ENCODE assay signal across 9 cellular contexts in the genomic region with DNA sequence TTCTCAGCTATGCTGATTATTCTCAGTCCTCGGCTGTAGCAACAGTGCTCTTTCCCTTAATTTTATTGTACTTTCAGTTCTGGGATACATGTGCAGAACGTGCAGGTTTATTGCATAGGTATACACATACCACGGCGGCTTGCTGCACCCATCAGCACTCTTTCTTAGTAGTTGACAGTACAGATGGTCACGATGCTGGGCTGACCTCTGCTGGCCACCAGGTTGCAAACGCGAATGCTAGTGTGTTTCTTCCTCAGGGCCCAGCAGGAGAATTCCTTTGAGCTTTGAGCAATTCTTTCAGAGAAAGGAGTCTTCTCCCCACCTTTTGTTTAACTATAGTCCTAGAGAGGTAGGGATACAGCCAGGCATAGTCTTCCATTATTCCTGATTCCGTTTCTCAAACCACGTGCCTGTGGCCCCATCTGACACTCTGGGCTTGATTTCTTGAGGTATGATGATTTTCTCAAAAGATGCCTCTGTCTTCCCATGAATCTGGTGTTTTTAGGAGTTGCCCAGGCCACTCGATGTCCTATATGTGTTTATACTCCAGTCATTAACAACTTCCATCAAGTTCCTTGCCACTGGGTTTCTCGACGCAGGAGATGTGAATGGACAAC. TPM values are rescaled to one million over a fixed set of nuclear protein-coding genes. Genes with fewer than 3 reads are reported as not detected.
A peak's percentile ranks its signal among the peaks of the same experiment; 100 is the strongest.
DNase-seq lines count a peak whose midpoint lies in the region; ATAC-seq and TF ChIP-seq lines count a peak whose summit lies in the region.
"Had no signal": no experiment of that assay in that cellular context is flagged by ENCODE, and none has a peak within 500 bp of the region (broad histone marks: within the 10 kb centered on the region; RNA-seq: fewer than 3 reads in every experiment).

No MANE protein-coding gene starts in this region.

- peak; percentile 80 for TF ChIP-seq CTCF in type B pancreatic cell (conservative IDR thresholded peaks at IDR 0.05)

- H3K4me3 Mint-ChIP-seq in type B pancreatic cell = no peak overlapping the region
- H3K4me3 Mint-ChIP-seq: activated naive CD8-positive, alpha-beta T cell had no signal

- peaks cover 4% of the 10 kb centered on the region for H3K4me1 Mint-ChIP-seq in type B pancreatic cell (ENCODE audit: unreplicated experiment)

- H3K27ac Mint-ChIP-seq in type B pancreatic cell = no peak overlapping the region
- H3K27ac Mint-ChIP-seq: activated naive CD8-positive, alpha-beta T cell had no signal

- DNase-seq in C1 segment of cervical spinal cord (lab: John Stamatoyannopoulos, UW) = peak in 11 of 14 donors; percentile 5 to 58 (median 22)
- DNase-seq in HT1080 (ENCODE audit: low read depth) = peak; percentile 34
- peak; percentile 26 for DNase-seq in SKM-1 treated with dmso at 0.1 percent for 144 hours (lab: John Stamatoyannopoulos, UW; ENCODE audit: unreplicated experiment)
- peak; percentile 46 for DNase-seq in iPS DF 4.7 (ENCODE audit: extremely low read depth, low spot score)
- DNase-seq in type B pancreatic cell (ENCODE audit: extremely low spot score, unreplicated experiment) = no peak
- DNase-seq in NCI-H510A treated with DMSO at 0.1 percent for 48 hours (lab: John Stamatoyannopoulos, UW) = no peak

- no peaks in the 10 kb centered on the region for H3K36me3 Mint-ChIP-seq in type B pancreatic cell
- H3K36me3 Mint-ChIP-seq: activated naive CD8-positive, alpha-beta T cell had no signal

- ATAC-seq in GM19023 (IDR thresholded peaks at IDR 0.05; ENCODE audit: unreplicated experiment) = no peak
- ATAC-seq in HG02884 (IDR thresholded peaks at IDR 0.05; ENCODE audit: unreplicated experiment) = no peak

- no peaks in the 10 kb centered on the region for H3K9me3 Mint-ChIP-seq in type B pancreatic cell

- peaks cover 17% of the 10 kb centered on the region for H3K27me3 Mint-ChIP-seq in type B pancreatic cell
- H3K27me3 Mint-ChIP-seq: activated naive CD8-positive, alpha-beta T cell had no signal

RNA-seq across cellular contexts. Expression of a gene that starts 48.9 kb away (rescaled TPM):
- total RNA-seq in HT1080 (2014; rRNA removed; shearing (Covaris generic)) = not detected in 2 replicates
- not detected in 2 replicates for polyA plus RNA-seq in HT1080 (2015; cell fraction: cytosol; rRNA removed)
- not detected in 2 replicates for polyA plus RNA-seq in HT1080 (2015; cell fraction: nucleus; rRNA removed)
- total RNA-seq in type B pancreatic cell (ENCODE audit: low replicate concordance) = not detected in 2 replicates

Comparison
In these comparisons a context has a peak if more than half of its experiments do, and no peak if none do; other contexts are left out.
1. DNase-seq: peak in C1 segment of cervical spinal cord (11 of 14), HT1080 (single experiment), SKM-1 treated with dmso at 0.1 percent for 144 hours (single experiment) and iPS DF 4.7 (single experiment); none in type B pancreatic cell (single experiment) and NCI-H510A treated with DMSO at 0.1 percent for 48 hours (single experiment).